ENCODE assay signal across 1 cellular context in the genomic region with DNA sequence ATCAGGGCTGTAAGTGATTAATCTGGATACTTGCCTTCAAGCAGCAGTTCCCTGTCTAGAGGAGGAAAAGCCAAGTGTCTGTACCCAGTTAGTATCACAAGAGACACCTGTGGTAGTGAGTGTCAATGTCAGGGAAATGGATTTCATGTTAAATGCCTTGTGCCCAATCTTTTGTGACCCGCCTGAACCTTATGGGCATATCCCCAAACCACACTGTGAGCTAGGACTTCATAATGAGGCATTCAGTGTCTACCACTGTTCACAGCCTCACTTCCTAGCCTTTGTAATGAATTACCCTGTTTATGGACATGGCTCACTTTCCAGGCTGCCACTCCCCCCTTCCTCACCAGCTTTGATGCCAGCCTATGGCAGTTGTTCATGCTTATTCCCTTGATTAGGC.
TF ChIP-seq lines count a peak whose summit lies in the region.

No MANE protein-coding gene starts in this region.

TF ChIP-seq in GM23338, 12 proteins besides CTCF, POLR2A, EP300 and RAD21 (continued from another document):
- TF ChIP-seq, protein P1, sequence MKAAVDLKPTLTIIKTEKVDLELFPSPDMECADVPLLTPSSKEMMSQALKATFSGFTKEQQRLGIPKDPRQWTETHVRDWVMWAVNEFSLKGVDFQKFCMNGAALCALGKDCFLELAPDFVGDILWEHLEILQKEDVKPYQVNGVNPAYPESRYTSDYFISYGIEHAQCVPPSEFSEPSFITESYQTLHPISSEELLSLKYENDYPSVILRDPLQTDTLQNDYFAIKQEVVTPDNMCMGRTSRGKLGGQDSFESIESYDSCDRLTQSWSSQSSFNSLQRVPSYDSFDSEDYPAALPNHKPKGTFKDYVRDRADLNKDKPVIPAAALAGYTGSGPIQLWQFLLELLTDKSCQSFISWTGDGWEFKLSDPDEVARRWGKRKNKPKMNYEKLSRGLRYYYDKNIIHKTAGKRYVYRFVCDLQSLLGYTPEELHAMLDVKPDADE (IDR thresholded peaks at IDR 0.05) = no peak
- TF ChIP-seq, protein P2, sequence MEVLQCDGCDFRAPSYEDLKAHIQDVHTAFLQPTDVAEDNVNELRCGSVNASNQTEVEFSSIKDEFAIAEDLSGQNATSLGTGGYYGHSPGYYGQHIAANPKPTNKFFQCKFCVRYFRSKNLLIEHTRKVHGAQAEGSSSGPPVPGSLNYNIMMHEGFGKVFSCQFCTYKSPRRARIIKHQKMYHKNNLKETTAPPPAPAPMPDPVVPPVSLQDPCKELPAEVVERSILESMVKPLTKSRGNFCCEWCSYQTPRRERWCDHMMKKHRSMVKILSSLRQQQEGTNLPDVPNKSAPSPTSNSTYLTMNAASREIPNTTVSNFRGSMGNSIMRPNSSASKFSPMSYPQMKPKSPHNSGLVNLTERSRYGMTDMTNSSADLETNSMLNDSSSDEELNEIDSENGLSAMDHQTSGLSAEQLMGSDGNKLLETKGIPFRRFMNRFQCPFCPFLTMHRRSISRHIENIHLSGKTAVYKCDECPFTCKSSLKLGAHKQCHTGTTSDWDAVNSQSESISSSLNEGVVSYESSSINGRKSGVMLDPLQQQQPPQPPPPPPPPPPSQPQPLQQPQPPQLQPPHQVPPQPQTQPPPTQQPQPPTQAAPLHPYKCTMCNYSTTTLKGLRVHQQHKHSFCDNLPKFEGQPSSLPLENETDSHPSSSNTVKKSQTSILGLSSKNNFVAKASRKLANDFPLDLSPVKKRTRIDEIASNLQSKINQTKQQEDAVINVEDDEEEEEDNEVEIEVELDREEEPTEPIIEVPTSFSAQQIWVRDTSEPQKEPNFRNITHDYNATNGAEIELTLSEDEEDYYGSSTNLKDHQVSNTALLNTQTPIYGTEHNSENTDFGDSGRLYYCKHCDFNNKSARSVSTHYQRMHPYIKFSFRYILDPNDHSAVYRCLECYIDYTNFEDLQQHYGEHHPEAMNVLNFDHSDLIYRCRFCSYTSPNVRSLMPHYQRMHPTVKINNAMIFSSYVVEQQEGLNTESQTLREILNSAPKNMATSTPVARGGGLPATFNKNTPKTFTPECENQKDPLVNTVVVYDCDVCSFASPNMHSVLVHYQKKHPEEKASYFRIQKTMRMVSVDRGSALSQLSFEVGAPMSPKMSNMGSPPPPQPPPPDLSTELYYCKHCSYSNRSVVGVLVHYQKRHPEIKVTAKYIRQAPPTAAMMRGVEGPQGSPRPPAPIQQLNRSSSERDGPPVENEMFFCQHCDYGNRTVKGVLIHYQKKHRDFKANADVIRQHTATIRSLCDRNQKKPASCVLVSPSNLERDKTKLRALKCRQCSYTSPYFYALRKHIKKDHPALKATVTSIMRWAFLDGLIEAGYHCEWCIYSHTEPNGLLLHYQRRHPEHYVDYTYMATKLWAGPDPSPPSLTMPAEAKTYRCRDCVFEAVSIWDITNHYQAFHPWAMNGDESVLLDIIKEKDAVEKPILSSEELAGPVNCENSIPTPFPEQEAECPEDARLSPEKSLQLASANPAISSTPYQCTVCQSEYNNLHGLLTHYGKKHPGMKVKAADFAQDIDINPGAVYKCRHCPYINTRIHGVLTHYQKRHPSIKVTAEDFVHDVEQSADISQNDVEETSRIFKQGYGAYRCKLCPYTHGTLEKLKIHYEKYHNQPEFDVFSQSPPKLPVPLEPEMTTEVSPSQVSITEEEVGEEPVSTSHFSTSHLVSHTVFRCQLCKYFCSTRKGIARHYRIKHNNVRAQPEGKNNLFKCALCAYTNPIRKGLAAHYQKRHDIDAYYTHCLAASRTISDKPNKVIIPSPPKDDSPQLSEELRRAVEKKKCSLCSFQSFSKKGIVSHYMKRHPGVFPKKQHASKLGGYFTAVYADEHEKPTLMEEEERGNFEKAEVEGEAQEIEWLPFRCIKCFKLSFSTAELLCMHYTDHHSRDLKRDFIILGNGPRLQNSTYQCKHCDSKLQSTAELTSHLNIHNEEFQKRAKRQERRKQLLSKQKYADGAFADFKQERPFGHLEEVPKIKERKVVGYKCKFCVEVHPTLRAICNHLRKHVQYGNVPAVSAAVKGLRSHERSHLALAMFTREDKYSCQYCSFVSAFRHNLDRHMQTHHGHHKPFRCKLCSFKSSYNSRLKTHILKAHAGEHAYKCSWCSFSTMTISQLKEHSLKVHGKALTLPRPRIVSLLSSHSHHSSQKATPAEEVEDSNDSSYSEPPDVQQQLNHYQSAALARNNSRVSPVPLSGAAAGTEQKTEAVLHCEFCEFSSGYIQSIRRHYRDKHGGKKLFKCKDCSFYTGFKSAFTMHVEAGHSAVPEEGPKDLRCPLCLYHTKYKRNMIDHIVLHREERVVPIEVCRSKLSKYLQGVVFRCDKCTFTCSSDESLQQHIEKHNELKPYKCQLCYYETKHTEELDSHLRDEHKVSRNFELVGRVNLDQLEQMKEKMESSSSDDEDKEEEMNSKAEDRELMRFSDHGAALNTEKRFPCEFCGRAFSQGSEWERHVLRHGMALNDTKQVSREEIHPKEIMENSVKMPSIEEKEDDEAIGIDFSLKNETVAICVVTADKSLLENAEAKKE (CRISPR knock-in tag; IDR thresholded peaks at IDR 0.05) = no peak
- TF ChIP-seq STAT1 (IDR thresholded peaks at IDR 0.05; ENCODE audit: unreplicated experiment) = no peak
- TF ChIP-seq POLR2AphosphoS5 (IDR thresholded peaks at IDR 0.05; ENCODE audit: low read depth) = no peak
- no peak for TF ChIP-seq ZNF331 (CRISPR knock-in tag; IDR thresholded peaks at IDR 0.05; ENCODE audit: low read depth)
- no peak for TF ChIP-seq NANOG (IDR thresholded peaks at IDR 0.05; ENCODE audit: borderline replicate concordance)
- no peak for TF ChIP-seq JUNB (IDR thresholded peaks at IDR 0.05; ENCODE audit: unreplicated experiment)
